ENCODE assay signal across 24 cellular contexts in genomic region chr1:76433528-76433927, GRCh38.
A peak's percentile ranks its signal among the peaks of the same experiment; 100 is the strongest.
DNase-seq lines count a peak whose midpoint lies in the region; ATAC-seq, FAIRE-seq and TF ChIP-seq lines count a peak whose summit lies in the region.
"Had no signal": no experiment of that assay in that cellular context is flagged by ENCODE, and none has a peak within 500 bp of the region (broad histone marks: within the 10 kb centered on the region; RNA-seq: fewer than 3 reads in every experiment).

No MANE protein-coding gene starts in this region.

- no peaks in the 10 kb centered on the region for H3K9me3 Mint-ChIP-seq in activated T-helper 17 cell treated with anti-CD3 and anti-CD28 coated beads, Interleukin-2, amount 50 U/mL, for 72 hours
- H3K9me3 Mint-ChIP-seq: activated naive CD8-positive, alpha-beta T cell treated with anti-CD3 and anti-CD28 coated beads, Interleukin-2, amount 10 ng/mL, durations not matched to agents 7 days and 5 days; activated T-helper 1 cell treated with anti-CD3 and anti-CD28 coated beads, Interleukin-12 subunit alpha, Interleukin-12 subunit beta, Interleukin-2, Interleukin-4 antibody, amounts not matched to agents 30 ng/mL and 10 ng/mL and 1 ng/mL, durations not matched to agents 14 hours and 24 hours and 36 hours; CD8-positive, alpha-beta T cell; stimulated activated naive B cell treated with anti-CD40 and anti-IgM and Interleukin-4, amounts not matched to agents 10 μg/mL and 1 μg/mL and 100 μg/mL, for 72 hours had no signal

- FAIRE-seq in bronchial epithelial cell (lab: Jason Lieb, UNC): no peak

- ATAC-seq in activated T-helper 17 cell treated with anti-CD3 and anti-CD28 coated beads, Interleukin-2, amount 50 U/mL, for 72 hours (replicated peaks): no peak
- ATAC-seq in T-helper 17 cell: no peak
- ATAC-seq in HG03097 (IDR thresholded peaks at IDR 0.05; ENCODE audit: low FRiP score, unreplicated experiment): no peak
- ATAC-seq: CD8-positive, alpha-beta T cell; gastroesophageal sphincter; left lobe of liver; stimulated activated naive B cell treated with anti-CD40 and anti-IgM and Interleukin-4, amounts not matched to agents 10 μg/mL and 1 μg/mL and 100 μg/mL, for 72 hours had no signal

- no peak for TF ChIP-seq POLR2A in prostate gland (IDR thresholded peaks at IDR 0.05)

- TF ChIP-seq CTCF in AG10803 (conservative IDR thresholded peaks at IDR 0.05; ENCODE audit: low read length) (no peak), bronchial epithelial cell (IDR thresholded peaks at IDR 0.05; ENCODE audit: insufficient read depth, low read length, severe bottlenecking) (no peak), prostate gland (IDR thresholded peaks at IDR 0.05) (no peak)

- no peak overlapping the region for H3K27ac ChIP-seq in prostate gland
- H3K27ac ChIP-seq: gastroesophageal sphincter, HL-60, neutrophil, right atrium auricular region, tibial artery had no signal

- H3K4me1 Mint-ChIP-seq in activated T-helper 17 cell treated with anti-CD3 and anti-CD28 coated beads, Interleukin-2, amount 50 U/mL, for 72 hours: no peaks in the 10 kb centered on the region
- H3K4me1 Mint-ChIP-seq in T-helper 17 cell: no peaks in the 10 kb centered on the region
- H3K4me1 Mint-ChIP-seq: activated naive CD8-positive, alpha-beta T cell treated with anti-CD3 and anti-CD28 coated beads, Interleukin-2, amount 10 ng/mL, durations not matched to agents 7 days and 5 days had no signal

- no peaks in the 10 kb centered on the region for H3K36me3 Mint-ChIP-seq in activated T-helper 17 cell treated with anti-CD3 and anti-CD28 coated beads, Interleukin-2, amount 50 U/mL, for 72 hours (ENCODE audit: low read depth)
- H3K36me3 Mint-ChIP-seq in T-helper 17 cell (ENCODE audit: low read depth): no peaks in the 10 kb centered on the region
- H3K36me3 Mint-ChIP-seq: activated naive CD8-positive, alpha-beta T cell treated with anti-CD3 and anti-CD28 coated beads, Interleukin-2, amount 10 ng/mL, durations not matched to agents 7 days and 5 days; CD8-positive, alpha-beta T cell had no signal

- H3K4me1 ChIP-seq in prostate gland (replicated peaks): no peaks in the 10 kb centered on the region
- H3K4me1 ChIP-seq: right atrium auricular region had no signal

- no peaks in the 10 kb centered on the region for H3K27me3 ChIP-seq in bronchial epithelial cell (ENCODE audit: control insufficient read depth, insufficient read depth, low read length)
- H3K27me3 ChIP-seq in prostate gland (replicated peaks; ENCODE audit: insufficient read depth): peaks cover 3% of the 10 kb centered on the region
- H3K27me3 ChIP-seq: gastroesophageal sphincter, neutrophil, right atrium auricular region, tibial artery had no signal

- intact Hi-C loops in prostate gland (cut with DNase I): no loop called here

- H3K36me3 ChIP-seq in bronchial epithelial cell (ENCODE audit: control insufficient read depth, insufficient read depth, low read length): no peaks in the 10 kb centered on the region
- H3K36me3 ChIP-seq in prostate gland: no peaks in the 10 kb centered on the region
- H3K36me3 ChIP-seq: gastroesophageal sphincter, neutrophil, right atrium auricular region, tibial artery had no signal

- H3K4me3 ChIP-seq in AG10803 (ENCODE audit: low read length): no peak overlapping the region
- H3K4me3 ChIP-seq in bronchial epithelial cell (ENCODE audit: low read depth, low read length): no peak overlapping the region
- H3K4me3 ChIP-seq in prostate gland: no peak overlapping the region
- H3K4me3 ChIP-seq: gastroesophageal sphincter, right atrium auricular region, tibial artery had no signal

- DNase-seq in AG10803 (ENCODE audit: low read depth) (peak; percentile 5), NCI-H146 (lab: John Stamatoyannopoulos, UW) (peak; percentile 48), bronchial epithelial cell (ENCODE audit: low read depth) (peak; percentile 25), iris pigment epithelial cell (ENCODE audit: low read depth) (peak; percentile 72), prostate gland (ENCODE audit: low spot score) (no peak), T-helper 17 cell (no peak)
- DNase-seq: activated CD4-positive, CD25-positive, alpha-beta regulatory T cell treated with anti-CD3 and anti-CD28 coated beads, Interleukin-2, amount 50 U/mL, for 72 hours; activated CD8-positive, alpha-beta memory T cell treated with anti-CD3 and anti-CD28 coated beads for 24 hours; activated naive CD8-positive, alpha-beta T cell treated with anti-CD3 and anti-CD28 coated beads, Interleukin-2, amount 10 ng/mL, durations not matched to agents 7 days and 5 days; caudate nucleus; CD8-positive, alpha-beta T cell; effector CD4-positive, alpha-beta T cell; KBM-7; NCI-H526 treated with DMSO at 0.1 percent for 48 hours; stimulated activated naive B cell treated with anti-CD40 and anti-IgM and Interleukin-4, amounts not matched to agents 10 μg/mL and 1 μg/mL and 100 μg/mL, for 72 hours; tibial artery had no signal

- no peaks in the 10 kb centered on the region for H3K9me3 ChIP-seq in prostate gland
- no peaks in the 10 kb centered on the region for H3K9me3 ChIP-seq in T-helper 17 cell (ENCODE audit: control insufficient read depth, low read length, poor library complexity, severe bottlenecking)
- H3K9me3 ChIP-seq: gastroesophageal sphincter, neutrophil, right atrium auricular region, tibial artery had no signal

- peaks cover 4% of the 10 kb centered on the region for H3K27me3 Mint-ChIP-seq in activated T-helper 17 cell treated with anti-CD3 and anti-CD28 coated beads, Interleukin-2, amount 50 U/mL, for 72 hours
- H3K27me3 Mint-ChIP-seq in T-helper 17 cell: no peaks in the 10 kb centered on the region
- H3K27me3 Mint-ChIP-seq: activated naive CD8-positive, alpha-beta T cell treated with anti-CD3 and anti-CD28 coated beads, Interleukin-2, amount 10 ng/mL, durations not matched to agents 7 days and 5 days; stimulated activated naive B cell treated with anti-CD40 and anti-IgM and Interleukin-4, amounts not matched to agents 10 μg/mL and 1 μg/mL and 100 μg/mL, for 72 hours had no signal

- H3K4me3 Mint-ChIP-seq in activated T-helper 17 cell treated with anti-CD3 and anti-CD28 coated beads, Interleukin-2, amount 50 U/mL, for 72 hours: no peak overlapping the region
- no peak overlapping the region for H3K4me3 Mint-ChIP-seq in T-helper 17 cell
- H3K4me3 Mint-ChIP-seq: activated naive CD8-positive, alpha-beta T cell treated with anti-CD3 and anti-CD28 coated beads, Interleukin-2, amount 10 ng/mL, durations not matched to agents 7 days and 5 days; activated T-helper 1 cell treated with anti-CD3 and anti-CD28 coated beads, Interleukin-12 subunit alpha, Interleukin-12 subunit beta, Interleukin-2, Interleukin-4 antibody, amounts not matched to agents 30 ng/mL and 10 ng/mL and 1 ng/mL, durations not matched to agents 14 hours and 24 hours and 36 hours; CD8-positive, alpha-beta T cell; stimulated activated naive B cell treated with anti-CD40 and anti-IgM and Interleukin-4, amounts not matched to agents 10 μg/mL and 1 μg/mL and 100 μg/mL, for 72 hours had no signal

- no peak overlapping the region for H3K27ac Mint-ChIP-seq in activated T-helper 17 cell treated with anti-CD3 and anti-CD28 coated beads, Interleukin-2, amount 50 U/mL, for 72 hours
- no peak overlapping the region for H3K27ac Mint-ChIP-seq in T-helper 17 cell
- H3K27ac Mint-ChIP-seq: activated naive CD8-positive, alpha-beta T cell treated with anti-CD3 and anti-CD28 coated beads, Interleukin-2, amount 10 ng/mL, durations not matched to agents 7 days and 5 days; activated T-helper 1 cell treated with anti-CD3 and anti-CD28 coated beads, Interleukin-12 subunit alpha, Interleukin-12 subunit beta, Interleukin-2, Interleukin-4 antibody, amounts not matched to agents 30 ng/mL and 10 ng/mL and 1 ng/mL, durations not matched to agents 14 hours and 24 hours and 36 hours; CD8-positive, alpha-beta T cell; stimulated activated naive B cell treated with anti-CD40 and anti-IgM and Interleukin-4, amounts not matched to agents 10 μg/mL and 1 μg/mL and 100 μg/mL, for 72 hours had no signal

Comparison
In these comparisons a context has a peak if more than half of its experiments do, and no peak if none do; other contexts are left out.
1. DNase-seq: peak in AG10803 (single experiment), NCI-H146 (single experiment), bronchial epithelial cell (single experiment) and iris pigment epithelial cell (single experiment); none in prostate gland (single experiment) and T-helper 17 cell (0 of 3).